Comparison of ENCODE assay signal across 1 cellular context in genomic region chr2:74756356-74756890, GRCh38.
TF ChIP-seq lines count a peak whose summit lies in the region.

No MANE protein-coding gene starts in this region.

TF ChIP-seq in HepG2, 621 proteins besides CTCF, POLR2A, EP300 and RAD21 (continued from another document and continues in another):
- TF ChIP-seq NFAT5 (CRISPR knock-in tag; IDR thresholded peaks at IDR 0.05): no peak
- TF ChIP-seq REPIN1 (CRISPR knock-in tag; IDR thresholded peaks at IDR 0.05; ENCODE audit: borderline replicate concordance, low read depth): no peak
- peak in 1 of 2 experiments; percentile 66; a peak in 2 of 4 replicates for TF ChIP-seq KLF16 (CRISPR knock-in tag; IDR thresholded peaks at IDR 0.05)
- no peak for TF ChIP-seq ZNF570 (CRISPR knock-in tag; IDR thresholded peaks at IDR 0.05; ENCODE audit: borderline replicate concordance)
- TF ChIP-seq SOX5 (CRISPR knock-in tag; IDR thresholded peaks at IDR 0.05; ENCODE audit: borderline replicate concordance): peak; percentile 89
- no peak for TF ChIP-seq IKZF1 (IDR thresholded peaks at IDR 0.05)
- no peak for TF ChIP-seq RORA (CRISPR knock-in tag; IDR thresholded peaks at IDR 0.05)
- no peak for TF ChIP-seq RFX3 (CRISPR knock-in tag; IDR thresholded peaks at IDR 0.05)
- no peak for TF ChIP-seq ZFAT (CRISPR knock-in tag; conservative IDR thresholded peaks at IDR 0.05)
- no peak for TF ChIP-seq ZNF10 (CRISPR knock-in tag; IDR thresholded peaks at IDR 0.05; ENCODE audit: borderline replicate concordance, low read depth)
- TF ChIP-seq RFX5 (IDR thresholded peaks at IDR 0.05; ENCODE audit: low read depth, low read length): no peak
- no peak for TF ChIP-seq ZNF790 (CRISPR knock-in tag; IDR thresholded peaks at IDR 0.05; ENCODE audit: borderline replicate concordance)
- 0 out of 2 replicates have a peak, but pooled peaks have one; percentile 23 for TF ChIP-seq ZNF709 (CRISPR knock-in tag; IDR thresholded peaks at IDR 0.05)
- TF ChIP-seq ZNF878 (CRISPR knock-in tag; IDR thresholded peaks at IDR 0.05): no peak; the same call in 1 of the 2 replicates
- no peak for TF ChIP-seq KIAA2018 (CRISPR knock-in tag; IDR thresholded peaks at IDR 0.05; ENCODE audit: borderline replicate concordance)
- TF ChIP-seq ZFP36 (IDR thresholded peaks at IDR 0.05; ENCODE audit: borderline replicate concordance, low read depth, low read length, partially characterized antibody): no peak
- TF ChIP-seq, protein P1, sequence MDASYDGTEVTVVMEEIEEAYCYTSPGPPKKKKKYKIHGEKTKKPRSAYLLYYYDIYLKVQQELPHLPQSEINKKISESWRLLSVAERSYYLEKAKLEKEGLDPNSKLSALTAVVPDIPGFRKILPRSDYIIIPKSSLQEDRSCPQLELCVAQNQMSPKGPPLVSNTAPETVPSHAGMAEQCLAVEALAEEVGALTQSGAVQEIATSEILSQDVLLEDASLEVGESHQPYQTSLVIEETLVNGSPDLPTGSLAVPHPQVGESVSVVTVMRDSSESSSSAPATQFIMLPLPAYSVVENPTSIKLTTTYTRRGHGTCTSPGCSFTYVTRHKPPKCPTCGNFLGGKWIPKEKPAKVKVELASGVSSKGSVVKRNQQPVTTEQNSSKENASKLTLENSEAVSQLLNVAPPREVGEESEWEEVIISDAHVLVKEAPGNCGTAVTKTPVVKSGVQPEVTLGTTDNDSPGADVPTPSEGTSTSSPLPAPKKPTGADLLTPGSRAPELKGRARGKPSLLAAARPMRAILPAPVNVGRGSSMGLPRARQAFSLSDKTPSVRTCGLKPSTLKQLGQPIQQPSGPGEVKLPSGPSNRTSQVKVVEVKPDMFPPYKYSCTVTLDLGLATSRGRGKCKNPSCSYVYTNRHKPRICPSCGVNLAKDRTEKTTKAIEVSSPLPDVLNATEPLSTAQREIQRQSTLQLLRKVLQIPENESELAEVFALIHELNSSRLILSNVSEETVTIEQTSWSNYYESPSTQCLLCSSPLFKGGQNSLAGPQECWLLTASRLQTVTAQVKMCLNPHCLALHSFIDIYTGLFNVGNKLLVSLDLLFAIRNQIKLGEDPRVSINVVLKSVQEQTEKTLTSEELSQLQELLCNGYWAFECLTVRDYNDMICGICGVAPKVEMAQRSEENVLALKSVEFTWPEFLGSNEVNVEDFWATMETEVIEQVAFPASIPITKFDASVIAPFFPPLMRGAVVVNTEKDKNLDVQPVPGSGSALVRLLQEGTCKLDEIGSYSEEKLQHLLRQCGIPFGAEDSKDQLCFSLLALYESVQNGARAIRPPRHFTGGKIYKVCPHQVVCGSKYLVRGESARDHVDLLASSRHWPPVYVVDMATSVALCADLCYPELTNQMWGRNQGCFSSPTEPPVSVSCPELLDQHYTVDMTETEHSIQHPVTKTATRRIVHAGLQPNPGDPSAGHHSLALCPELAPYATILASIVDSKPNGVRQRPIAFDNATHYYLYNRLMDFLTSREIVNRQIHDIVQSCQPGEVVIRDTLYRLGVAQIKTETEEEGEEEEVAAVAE (CRISPR knock-in tag; IDR thresholded peaks at IDR 0.05; ENCODE audit: borderline replicate concordance): peak; percentile 72; the same call in 1 of the 2 replicates
- TF ChIP-seq PHB2 (IDR thresholded peaks at IDR 0.05; ENCODE audit: partially characterized antibody): no peak
- no peak for TF ChIP-seq E2F5 (CRISPR knock-in tag; conservative IDR thresholded peaks at IDR 0.05)
- TF ChIP-seq MEIS2 (CRISPR knock-in tag; IDR thresholded peaks at IDR 0.05): 0 out of 2 replicates have a peak, but pooled peaks have one; percentile 32
- TF ChIP-seq ATRX (CRISPR knock-in tag; IDR thresholded peaks at IDR 0.05; ENCODE audit: borderline replicate concordance): no peak
- TF ChIP-seq SP140L (CRISPR knock-in tag; IDR thresholded peaks at IDR 0.05; ENCODE audit: borderline replicate concordance): no peak
- TF ChIP-seq NFE2L1 (CRISPR knock-in tag; IDR thresholded peaks at IDR 0.05; ENCODE audit: borderline replicate concordance): no peak
- TF ChIP-seq ZNF225 (CRISPR knock-in tag; IDR thresholded peaks at IDR 0.05): no peak
- TF ChIP-seq ZNF280D (CRISPR knock-in tag; IDR thresholded peaks at IDR 0.05): peak; percentile 100
- no peak for TF ChIP-seq ZNF615 (CRISPR knock-in tag; IDR thresholded peaks at IDR 0.05; ENCODE audit: borderline replicate concordance)
- TF ChIP-seq AGO1 (IDR thresholded peaks at IDR 0.05; ENCODE audit: low read depth, low read length, poor library complexity, severe bottlenecking): no peak
- TF ChIP-seq, protein P2, sequence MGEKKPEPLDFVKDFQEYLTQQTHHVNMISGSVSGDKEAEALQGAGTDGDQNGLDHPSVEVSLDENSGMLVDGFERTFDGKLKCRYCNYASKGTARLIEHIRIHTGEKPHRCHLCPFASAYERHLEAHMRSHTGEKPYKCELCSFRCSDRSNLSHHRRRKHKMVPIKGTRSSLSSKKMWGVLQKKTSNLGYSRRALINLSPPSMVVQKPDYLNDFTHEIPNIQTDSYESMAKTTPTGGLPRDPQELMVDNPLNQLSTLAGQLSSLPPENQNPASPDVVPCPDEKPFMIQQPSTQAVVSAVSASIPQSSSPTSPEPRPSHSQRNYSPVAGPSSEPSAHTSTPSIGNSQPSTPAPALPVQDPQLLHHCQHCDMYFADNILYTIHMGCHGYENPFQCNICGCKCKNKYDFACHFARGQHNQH (CRISPR knock-in tag; IDR thresholded peaks at IDR 0.05): no peak; the same call in 1 of the 2 replicates
- TF ChIP-seq ZNF230 (CRISPR knock-in tag; IDR thresholded peaks at IDR 0.05): no peak
- TF ChIP-seq ZNF552 (CRISPR knock-in tag; IDR thresholded peaks at IDR 0.05; ENCODE audit: borderline replicate concordance): no peak
- TF ChIP-seq ZBTB20 (CRISPR knock-in tag; IDR thresholded peaks at IDR 0.05; ENCODE audit: borderline replicate concordance, low read depth): peak; percentile 78; the same call in 1 of the 2 replicates
